8 cellular contexts compared by ENCODE assay signal in genomic region chr2:219522111-219523030, GRCh38. TPM values are rescaled to one million over a fixed set of nuclear protein-coding genes. Genes with fewer than 3 reads are reported as not detected.
DNase-seq lines count a peak whose midpoint lies in the region; ATAC-seq and TF ChIP-seq lines count a peak whose summit lies in the region.

No MANE protein-coding gene starts in this region.

- TF ChIP-seq CTCF in Peyer's patch (IDR thresholded peaks at IDR 0.05) (no peak), fibroblast of villous mesenchyme (IDR thresholded peaks at IDR 0.05; ENCODE audit: insufficient read depth, low read depth, low read length) (no peak)

- DNase-seq in GM04503 (ENCODE audit: low read depth): peak; percentile 57
- no peak for DNase-seq in Peyer's patch
- peak; percentile 81 for DNase-seq in fibroblast of villous mesenchyme (ENCODE audit: low read depth)
- peak; percentile 72 for DNase-seq in renal cortical epithelial cell (ENCODE audit: low read depth)
- no peak for DNase-seq in effector CD4-positive, alpha-beta T cell
- no peak for DNase-seq in stimulated activated CD4-positive, alpha-beta T cell treated with anti-CD3 and anti-CD28 coated beads, Interleukin-2, amount 100 ng/mL, for 24 hours
- no peak for DNase-seq in GDM1 (lab: John Stamatoyannopoulos, UW)

- H3K36me3 ChIP-seq in Peyer's patch: no peaks in the 10 kb centered on the region

- peak overlapping the region in 2 of 4 donors; percentile 0 to 63 for H3K27ac ChIP-seq in Peyer's patch

- H3K9me3 ChIP-seq in Peyer's patch: no peaks in the 10 kb centered on the region

- no peak for TF ChIP-seq POLR2A in Peyer's patch (IDR thresholded peaks at IDR 0.05)

- H3K4me3 ChIP-seq in Peyer's patch (peak overlapping the region in 3 of 4 donors; percentile 19 to 35 (median 27)), fibroblast of villous mesenchyme (ENCODE audit: low read depth, low read length) (peak overlapping the region; percentile 36)

- no peak for ATAC-seq in HG02852 (IDR thresholded peaks at IDR 0.05; ENCODE audit: unreplicated experiment)

- peaks cover 0 to 17% (median 9%) of the 10 kb centered on the region in 4 donors for H3K4me1 ChIP-seq in Peyer's patch

- peaks cover 0 to 20% of the 10 kb centered on the region in 2 donors for H3K27me3 ChIP-seq in Peyer's patch

RNA-seq across cellular contexts. Expression of gene ASIC4, which starts 8.1 kb away (rescaled TPM):
- total RNA-seq in Peyer's patch (under 1 TPM in 1 of 4 donors, not detected in 3; 0.27 TPM), fibroblast of villous mesenchyme (under 0.01 TPM in 1 of 2 replicates, not detected in the other), renal cortical epithelial cell (not detected in 2 replicates)

RNA-seq across cellular contexts. Expression of gene CHPF, which starts 21.2 kb away (rescaled TPM):
- total RNA-seq in Peyer's patch (100 to 1,000 TPM in 1 of 4 donors, 10 to 100 TPM in 3; 19.0 to 122 (median 90.5) TPM), fibroblast of villous mesenchyme (196 and 201 TPM in 2 replicates), renal cortical epithelial cell (73.8 and 136 TPM in 2 replicates)

RNA-seq across cellular contexts. Expression of gene TMEM198, which starts 21.5 kb away (rescaled TPM):
- total RNA-seq in Peyer's patch (10 to 100 TPM in 3 of 4 donors, 1 to 10 TPM in 1; 6.6 to 25.5 (median 13.9) TPM), fibroblast of villous mesenchyme (2.6 and 2.9 TPM in 2 replicates), renal cortical epithelial cell (1.6 and 2.2 TPM in 2 replicates)

RNA-seq across cellular contexts. Expression of gene GMPPA, which starts 23.7 kb away (rescaled TPM):
- total RNA-seq in Peyer's patch (10 to 100 TPM; 35.0 to 69.6 (median 38.9) TPM), fibroblast of villous mesenchyme (60.9 and 65.1 TPM in 2 replicates), renal cortical epithelial cell (32.0 and 43.2 TPM in 2 replicates)

RNA-seq across cellular contexts. Expression of gene OBSL1, which starts 49.0 kb away (rescaled TPM):
- 10 to 100 TPM in 3 of 4 donors, 1 to 10 TPM in 1; 7.5 to 43.7 (median 21.2) TPM for total RNA-seq in Peyer's patch
- 67.0 and 86.8 TPM in 2 replicates for total RNA-seq in fibroblast of villous mesenchyme
- 20.8 and 145 TPM in 2 replicates for total RNA-seq in renal cortical epithelial cell

Comparison
In these comparisons a context has a peak if more than half of its experiments do, and no peak if none do; other contexts are left out.
1. DNase-seq: peak in GM04503 (single experiment), fibroblast of villous mesenchyme (single experiment) and renal cortical epithelial cell (single experiment); none in Peyer's patch (0 of 3), effector CD4-positive, alpha-beta T cell (single experiment), stimulated activated CD4-positive, alpha-beta T cell treated with anti-CD3 and anti-CD28 coated beads, Interleukin-2, amount 100 ng/mL, for 24 hours (0 of 2) and GDM1 (single experiment).